ENCODE assay signal across 1 cellular context in genomic region chr3:193842029-193842782, GRCh38.
TF ChIP-seq lines count a peak whose summit lies in the region.

No MANE protein-coding gene starts in this region.

TF ChIP-seq in K562, 482 proteins besides CTCF, POLR2A, EP300 and RAD21 (continued from another document and continues in another):
- TF ChIP-seq TFAP4 (CRISPR knock-in tag; IDR thresholded peaks at IDR 0.05; ENCODE audit: borderline replicate concordance), result no peak
- TF ChIP-seq CCNT2 (IDR thresholded peaks at IDR 0.05; ENCODE audit: borderline replicate concordance, extremely low read depth, insufficient read length, low read depth, low read length), result no peak
- TF ChIP-seq HNRNPH1 (optimal IDR thresholded peaks at IDR 0.05; ENCODE audit: low read depth, low read length), result no peak
- 0 out of 2 replicates have a peak, but pooled peaks have one; percentile 3 for TF ChIP-seq ZBTB17 (CRISPR knock-in tag; IDR thresholded peaks at IDR 0.05)
- TF ChIP-seq ATF7 (IDR thresholded peaks at IDR 0.05), result no peak
- TF ChIP-seq MTA2 (IDR thresholded peaks at IDR 0.05; ENCODE audit: low read depth), result no peak
- no peak for TF ChIP-seq LEF1 (IDR thresholded peaks at IDR 0.05)
- TF ChIP-seq CUX1 (CRISPR knock-in tag; IDR thresholded peaks at IDR 0.05), result no peak
- no peak for TF ChIP-seq CEBPZ (IDR thresholded peaks at IDR 0.05; ENCODE audit: borderline replicate concordance, low read depth, low read length)
- peak; percentile 21 for TF ChIP-seq ZNF589 (CRISPR knock-in tag; IDR thresholded peaks at IDR 0.05; ENCODE audit: low read depth)
- peak; percentile 55 for TF ChIP-seq CHD1 (IDR thresholded peaks at IDR 0.05; ENCODE audit: low read length)
- TF ChIP-seq ASH1L (IDR thresholded peaks at IDR 0.05; ENCODE audit: borderline replicate concordance, low read depth, partially characterized antibody), result no peak
- no peak for TF ChIP-seq ZNF512 (tag; IDR thresholded peaks at IDR 0.05)
- TF ChIP-seq TSHZ1 (CRISPR knock-in tag; IDR thresholded peaks at IDR 0.05), result no peak
- no peak; the same call in 1 of the 2 replicates for TF ChIP-seq PML (IDR thresholded peaks at IDR 0.05; ENCODE audit: low read length)
- no peak; the same call in 1 of the 2 replicates for TF ChIP-seq MTA3 (IDR thresholded peaks at IDR 0.05; ENCODE audit: borderline replicate concordance)
- peak; percentile 62; the same call in 1 of the 2 replicates for TF ChIP-seq MAX (CRISPR knock-in tag; IDR thresholded peaks at IDR 0.05)
- no peak for TF ChIP-seq HNRNPUL1 (IDR thresholded peaks at IDR 0.05; ENCODE audit: low read length)
- TF ChIP-seq PKNOX1 (IDR thresholded peaks at IDR 0.05), result no peak
- TF ChIP-seq BCL6 (CRISPR knock-in tag; IDR thresholded peaks at IDR 0.05), result peak; percentile 45; the same call in 1 of the 2 replicates
- TF ChIP-seq HES1 (IDR thresholded peaks at IDR 0.05; ENCODE audit: low read depth), result no peak
- no peak for TF ChIP-seq ZBTB1 (CRISPR knock-in tag; IDR thresholded peaks at IDR 0.05; ENCODE audit: borderline replicate concordance, low read depth)
- no peak for TF ChIP-seq KHSRP (IDR thresholded peaks at IDR 0.05)
- peak; percentile 79 for TF ChIP-seq ZFX (CRISPR knock-in tag; IDR thresholded peaks at IDR 0.05)
- TF ChIP-seq SMARCA5 (IDR thresholded peaks at IDR 0.05), result no peak
- TF ChIP-seq ZNF282 (CRISPR knock-in tag; IDR thresholded peaks at IDR 0.05), result no peak
- no peak for TF ChIP-seq MYBL2 (IDR thresholded peaks at IDR 0.05; ENCODE audit: low read depth)
- TF ChIP-seq MYBL2 (CRISPR knock-in tag; IDR thresholded peaks at IDR 0.05; ENCODE audit: borderline replicate concordance), result no peak
- no peak for TF ChIP-seq ZZZ3 (IDR thresholded peaks at IDR 0.05)
- no peak for TF ChIP-seq RNF219 (CRISPR knock-in tag; IDR thresholded peaks at IDR 0.05)
- peak; percentile 49; the same call in 1 of the 2 replicates for TF ChIP-seq SAFB (IDR thresholded peaks at IDR 0.05; ENCODE audit: borderline replicate concordance, low read depth, low read length)
- no peak for TF ChIP-seq ESRRA (IDR thresholded peaks at IDR 0.05; ENCODE audit: borderline replicate concordance, low read depth)
- no peak for TF ChIP-seq DDX20 (tag; IDR thresholded peaks at IDR 0.05; ENCODE audit: low read depth)
- TF ChIP-seq ZNF76 (CRISPR knock-in tag; IDR thresholded peaks at IDR 0.05; ENCODE audit: borderline replicate concordance), result peak; percentile 70; the same call in 1 of the 2 replicates
- TF ChIP-seq ZFP1 (CRISPR knock-in tag; IDR thresholded peaks at IDR 0.05), result 0 out of 2 replicates have a peak, but pooled peaks have one; percentile 52
- TF ChIP-seq DEAF1 (CRISPR knock-in tag; IDR thresholded peaks at IDR 0.05), result no peak
- no peak for TF ChIP-seq HCFC1 (IDR thresholded peaks at IDR 0.05; ENCODE audit: low read depth, low read length)
